In the genomic region with DNA sequence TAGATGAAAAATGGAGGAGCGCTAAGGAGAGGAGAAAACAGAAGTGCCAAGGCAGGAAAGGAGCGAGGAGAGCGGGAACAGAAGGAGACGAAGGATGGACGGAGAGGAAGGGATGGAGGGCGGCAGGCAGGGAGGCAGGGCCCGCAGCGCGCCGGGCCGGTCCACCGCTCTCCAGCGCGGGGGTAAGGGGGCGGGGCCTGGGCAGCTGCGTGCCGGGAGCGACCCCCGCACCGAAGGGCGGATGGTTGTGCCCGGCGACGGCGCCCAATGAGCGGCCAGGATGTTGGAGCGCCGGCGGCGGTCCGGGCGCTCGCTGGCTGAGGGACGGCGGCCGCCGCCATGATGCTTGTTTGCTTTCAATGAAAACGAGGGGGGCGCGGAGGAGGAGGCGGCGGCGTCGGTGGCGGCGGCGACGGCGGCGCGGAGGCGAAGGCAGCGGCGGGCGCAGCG, we compare ENCODE assay signal across 8 cellular contexts.
DNase-seq lines count a peak whose midpoint lies in the region; ATAC-seq and TF ChIP-seq lines count a peak whose summit lies in the region.

TSS of gene CNOT6 (plus strand) at position 320 of the 450 bp plus-strand sequence. CDS start 34,898 bp downstream, outside the sequence.

- no peak for TF ChIP-seq CTCF in AG10803 (conservative IDR thresholded peaks at IDR 0.05; ENCODE audit: low read length)

- ATAC-seq in GM19043 (IDR thresholded peaks at IDR 0.05; ENCODE audit: low read depth, unreplicated experiment): peak; percentile 88
- peak; percentile 90 for ATAC-seq in HG03354 (IDR thresholded peaks at IDR 0.05; ENCODE audit: poor library complexity, severe bottlenecking, unreplicated experiment)
- peak; percentile 92 to 98 for ATAC-seq in activated CD4-positive, CD25-positive, alpha-beta regulatory T cell treated with anti-CD3 and anti-CD28 coated beads, Interleukin-2, amount 50 U/mL, for 24 hours

- DNase-seq in AG10803 (ENCODE audit: low read depth) (peak; percentile 96), NCI-H446 (lab: John Stamatoyannopoulos, UW) (peak; percentile 74 to 94), cerebellar cortex (ENCODE audit: low spot score) (peak; percentile 89), islet precursor cell (peak; percentile 95)
- peak; percentile 95 for DNase-seq in stimulated activated CD4-positive, alpha-beta T cell treated with anti-CD3 and anti-CD28 coated beads, Interleukin-12 subunit alpha, Interleukin-12 subunit beta, amount 100 ng/mL, for 4 hours

- H3K4me3 ChIP-seq in AG10803 (ENCODE audit: low read length): peak within 1 kb of the TSS; percentile 76

Comparison
In these comparisons a context has a peak if more than half of its experiments do, and no peak if none do; other contexts are left out.
1. Peak in every context shown above with its lines: DNase-seq, ATAC-seq and H3K4me3 ChIP-seq.